ENCODE assay signal across 10 cellular contexts in genomic region chr6:117317261-117317660, GRCh38. TPM values are rescaled to one million over a fixed set of nuclear protein-coding genes. Genes with fewer than 3 reads are reported as not detected.
A peak's percentile ranks its signal among the peaks of the same experiment; 100 is the strongest.
DNase-seq lines count a peak whose midpoint lies in the region; ATAC-seq, FAIRE-seq and TF ChIP-seq lines count a peak whose summit lies in the region.
"Had no signal": no experiment of that assay in that cellular context is flagged by ENCODE, and none has a peak within 500 bp of the region (broad histone marks: within the 10 kb centered on the region; RNA-seq: fewer than 3 reads in every experiment).

No MANE protein-coding gene starts in this region.

- 23 to 37% methylated on average over 4 of the region's 4 CpGs for WGBS in esophagus squamous epithelium, 2 donors

- H3K4me3 ChIP-seq in esophagus squamous epithelium (no peak overlapping the region), uterus (no peak overlapping the region)

- no peaks in the 10 kb centered on the region for H3K9me3 Mint-ChIP-seq in mesothelial cell of epicardium
- H3K9me3 Mint-ChIP-seq in activated CD4-positive, alpha-beta memory T cell treated with anti-CD3 and anti-CD28 coated beads, Interleukin-2, amount 10 ng/mL, durations not matched to agents 7 days and 5 days, result no peaks in the 10 kb centered on the region
- H3K9me3 Mint-ChIP-seq: activated B cell treated with CpG ODN at 0.5 μM for 24 hours had no signal

- H3K36me3 Mint-ChIP-seq in mesothelial cell of epicardium, result no peaks in the 10 kb centered on the region
- no peaks in the 10 kb centered on the region for H3K36me3 Mint-ChIP-seq in activated CD4-positive, alpha-beta memory T cell treated with anti-CD3 and anti-CD28 coated beads, Interleukin-2, amount 10 ng/mL, durations not matched to agents 7 days and 5 days (ENCODE audit: low read depth)

- no peak overlapping the region for H3K27ac Mint-ChIP-seq in mesothelial cell of epicardium
- H3K27ac Mint-ChIP-seq in activated CD4-positive, alpha-beta memory T cell treated with anti-CD3 and anti-CD28 coated beads, Interleukin-2, amount 10 ng/mL, durations not matched to agents 7 days and 5 days, result no peak overlapping the region
- H3K27ac Mint-ChIP-seq: activated B cell treated with CpG ODN at 0.5 μM for 24 hours had no signal

- POLR2A ChIA-PET in activated CD4-positive, alpha-beta memory T cell treated with anti-CD3 and anti-CD28 coated beads, Interleukin-2, amount 10 ng/mL, durations not matched to agents 7 days and 5 days (lab: Charles Lee), result no interaction called here

- TF ChIP-seq CTCF in mesothelial cell of epicardium (IDR thresholded peaks at IDR 0.05; ENCODE audit: unreplicated experiment), result peak; percentile 49
- peak in 3 of 6 experiments; percentile 28 to 57 (median 35) for TF ChIP-seq CTCF in esophagus squamous epithelium (IDR thresholded peaks at IDR 0.05)
- TF ChIP-seq CTCF in uterus (IDR thresholded peaks at IDR 0.05), result no peak

- no peak overlapping the region for H3K4me3 Mint-ChIP-seq in mesothelial cell of epicardium
- H3K4me3 Mint-ChIP-seq in activated CD4-positive, alpha-beta memory T cell treated with anti-CD3 and anti-CD28 coated beads, Interleukin-2, amount 10 ng/mL, durations not matched to agents 7 days and 5 days, result no peak overlapping the region
- H3K4me3 Mint-ChIP-seq: activated B cell treated with CpG ODN at 0.5 μM for 24 hours had no signal

- intact Hi-C loops in esophagus squamous epithelium (cut with DNase I) (loop anchor here (10.0 kb wide), 1 partner anchor 342 kb away; no protein-coding TSS in a partner anchor), uterus (cut with DNase I; ENCODE audit: low total_unique reads) (no loop called here)

- H3K27me3 ChIP-seq in esophagus squamous epithelium (no peaks in the 10 kb centered on the region), uterus (no peaks in the 10 kb centered on the region)

- H3K27ac ChIP-seq in esophagus squamous epithelium (no peak overlapping the region), uterus (no peak overlapping the region)

- H3K27me3 Mint-ChIP-seq in mesothelial cell of epicardium (ENCODE audit: low read depth), result peaks cover 6% of the 10 kb centered on the region
- peaks cover 4% of the 10 kb centered on the region for H3K27me3 Mint-ChIP-seq in activated CD4-positive, alpha-beta memory T cell treated with anti-CD3 and anti-CD28 coated beads, Interleukin-2, amount 10 ng/mL, durations not matched to agents 7 days and 5 days
- H3K27me3 Mint-ChIP-seq: activated B cell treated with CpG ODN at 0.5 μM for 24 hours had no signal

- no peaks in the 10 kb centered on the region for H3K4me1 Mint-ChIP-seq in mesothelial cell of epicardium
- no peaks in the 10 kb centered on the region for H3K4me1 Mint-ChIP-seq in activated CD4-positive, alpha-beta memory T cell treated with anti-CD3 and anti-CD28 coated beads, Interleukin-2, amount 10 ng/mL, durations not matched to agents 7 days and 5 days
- H3K4me1 Mint-ChIP-seq: activated B cell treated with CpG ODN at 0.5 μM for 24 hours had no signal

- CTCF ChIA-PET in activated CD4-positive, alpha-beta memory T cell treated with anti-CD3 and anti-CD28 coated beads, Interleukin-2, amount 10 ng/mL, durations not matched to agents 7 days and 5 days (lab: Charles Lee), result no interaction called here

- H3K9me3 ChIP-seq in esophagus squamous epithelium, result no peaks in the 10 kb centered on the region
- no peaks in the 10 kb centered on the region for H3K9me3 ChIP-seq in uterus

- DNase-seq in HT1080 (ENCODE audit: low read depth) (peak; percentile 22), amniotic epithelial cell (ENCODE audit: low read depth) (peak; percentile 22), mesothelial cell of epicardium (ENCODE audit: low spot score in 2 of 2, unreplicated experiment in 2 of 2) (no peak), esophagus squamous epithelium (lab: John Stamatoyannopoulos, UW) (no peak), uterus (no peak)
- DNase-seq in activated CD4-positive, alpha-beta memory T cell treated with anti-CD3 and anti-CD28 coated beads, Interleukin-2, amount 10 ng/mL, durations not matched to agents 7 days and 5 days, result no peak
- DNase-seq: activated B cell treated with CpG ODN at 0.5 μM for 24 hours had no signal

- TF ChIP-seq POLR2A in esophagus squamous epithelium (IDR thresholded peaks at IDR 0.05) (no peak), uterus (IDR thresholded peaks at IDR 0.05) (no peak)

- peak; percentile 51 for FAIRE-seq in G401.6 (lab: Jason Lieb, UNC)
- FAIRE-seq: endometrium had no signal

- H3K4me1 ChIP-seq in esophagus squamous epithelium (no peaks in the 10 kb centered on the region), uterus (no peaks in the 10 kb centered on the region)

- ATAC-seq in HG02678 (IDR thresholded peaks at IDR 0.05; ENCODE audit: unreplicated experiment), result no peak

- H3K36me3 ChIP-seq in esophagus squamous epithelium (no peaks in the 10 kb centered on the region), uterus (no peaks in the 10 kb centered on the region)

RNA-seq across cellular contexts. Expression of gene VGLL2, which starts 51.9 kb away (rescaled TPM):
- not detected in 2 replicates for total RNA-seq in HT1080 (2014; rRNA removed; shearing (Covaris generic))
- polyA plus RNA-seq in HT1080 (2015; cell fraction: cytosol; rRNA removed), result 0.16 TPM in 1 of 2 replicates, not detected in the other
- not detected in 2 replicates for polyA plus RNA-seq in HT1080 (2015; cell fraction: nucleus; rRNA removed)
- not detected in 3 replicates for total RNA-seq in mesothelial cell of epicardium
- not detected for total RNA-seq in esophagus squamous epithelium
- not detected for total RNA-seq in uterus
- total RNA-seq in activated CD4-positive, alpha-beta memory T cell treated with anti-CD3 and anti-CD28 coated beads, Interleukin-2, amount 10 ng/mL, durations not matched to agents 7 days and 5 days, result not detected
- total RNA-seq: activated B cell treated with CpG ODN at 0.5 μM for 24 hours had no signal

Comparison
In these comparisons a context has a peak if more than half of its experiments do, and no peak if none do; other contexts are left out.
1. DNase-seq: peak in HT1080 (single experiment) and amniotic epithelial cell (single experiment); none in mesothelial cell of epicardium (0 of 2), esophagus squamous epithelium (single experiment), uterus (0 of 2) and activated CD4-positive, alpha-beta memory T cell treated with anti-CD3 and anti-CD28 coated beads, Interleukin-2, amount 10 ng/mL, durations not matched to agents 7 days and 5 days (single experiment).